In genomic region chr2:26011609-26011989, GRCh38 we compare ENCODE assay signal across 15 cellular contexts. TPM values are rescaled to one million over a fixed set of nuclear protein-coding genes. Genes with fewer than 3 reads are reported as not detected.
A peak's percentile ranks its signal among the peaks of the same experiment; 100 is the strongest.
DNase-seq lines count a peak whose midpoint lies in the region; ATAC-seq and TF ChIP-seq lines count a peak whose summit lies in the region.
"Had no signal": no experiment of that assay in that cellular context is flagged by ENCODE, and none has a peak within 500 bp of the region (broad histone marks: within the 10 kb centered on the region; RNA-seq: fewer than 3 reads in every experiment).

No MANE protein-coding gene starts in this region.

- TF ChIP-seq POLR2A in gastrocnemius medialis (IDR thresholded peaks at IDR 0.05): no peak

- H3K27me3 ChIP-seq in Caco-2 (replicated peaks; ENCODE audit: control insufficient read depth, insufficient read depth, low read length) (no peaks in the 10 kb centered on the region), left lung (no peaks in the 10 kb centered on the region), gastrocnemius medialis (no peaks in the 10 kb centered on the region)
- H3K27me3 ChIP-seq: tibial nerve had no signal

- H3K36me3 ChIP-seq in Caco-2 (ENCODE audit: control insufficient read depth, insufficient read depth, low read length): no peaks in the 10 kb centered on the region
- no peaks in the 10 kb centered on the region for H3K36me3 ChIP-seq in left lung
- H3K36me3 ChIP-seq in gastrocnemius medialis: no peaks in the 10 kb centered on the region
- H3K36me3 ChIP-seq: tibial nerve had no signal

- H3K4me3 ChIP-seq in Caco-2 (ENCODE audit: low read depth, low read length): peak overlapping the region; percentile 0; the same call in 1 of the 2 replicates
- H3K4me3 ChIP-seq in left lung: no peak overlapping the region
- no peak overlapping the region for H3K4me3 ChIP-seq in gastrocnemius medialis
- H3K4me3 ChIP-seq: tibial nerve had no signal

- no peaks in the 10 kb centered on the region for H3K9me3 ChIP-seq in Caco-2
- no peaks in the 10 kb centered on the region for H3K9me3 ChIP-seq in left lung
- no peaks in the 10 kb centered on the region for H3K9me3 ChIP-seq in gastrocnemius medialis
- H3K9me3 ChIP-seq: tibial nerve had no signal

- TF ChIP-seq CTCF in Caco-2 (IDR thresholded peaks at IDR 0.05; ENCODE audit: insufficient read depth in 1 of 2, low read depth in 1 of 2, low read length in 1 of 2, severe bottlenecking in 1 of 2, unreplicated experiment in 1 of 2) (no peak), VCaP (conservative IDR thresholded peaks at IDR 0.05) (no peak), left lung (IDR thresholded peaks at IDR 0.05) (no peak), gastrocnemius medialis (IDR thresholded peaks at IDR 0.05 in 4 of 5, conservative IDR thresholded peaks at IDR 0.05 in 1 of 5) (no peak)

- H3K27ac ChIP-seq in VCaP (peak overlapping the region; percentile 62), left lung (peak overlapping the region; percentile 17 to 74), gastrocnemius medialis (peak overlapping the region; percentile 48 to 80 (median 72))

- TSS peak; percentile 94 for BruUV-seq in Caco-2 (replicated peaks; lab: Mats Ljungman, UMichigan)

- H3K36me3 Mint-ChIP-seq in Caco-2 (ENCODE audit: insufficient read depth, unreplicated experiment): peaks cover 21% of the 10 kb centered on the region
- H3K36me3 Mint-ChIP-seq: activated naive CD4-positive, alpha-beta T cell treated with anti-CD3 and anti-CD28 coated beads, Interleukin-2, amount 50 U/mL, for 72 hours had no signal

- peaks cover 45% of the 10 kb centered on the region for H3K4me1 Mint-ChIP-seq in Caco-2 (ENCODE audit: low read depth, unreplicated experiment)
- H3K4me1 Mint-ChIP-seq in stimulated activated naive CD8-positive, alpha-beta T cell treated with anti-CD3 and anti-CD28 coated beads, Interleukin-15, amount 100 ng/mL, for 72 hours: no peaks in the 10 kb centered on the region
- H3K4me1 Mint-ChIP-seq: central memory CD8-positive, alpha-beta T cell had no signal

- peak overlapping the region; percentile 55 for H3K4me3 Mint-ChIP-seq in Caco-2 (ENCODE audit: unreplicated experiment)
- H3K4me3 Mint-ChIP-seq in stimulated activated naive CD8-positive, alpha-beta T cell treated with anti-CD3 and anti-CD28 coated beads, Interleukin-15, amount 100 ng/mL, for 72 hours: no peak overlapping the region
- H3K4me3 Mint-ChIP-seq: central memory CD8-positive, alpha-beta T cell; WTC11 had no signal

- POLR2A ChIA-PET in Caco-2 (lab: Charles Lee): interaction anchor here (0.6 to 2.0 kb wide), 9 partner anchors 11 to 283 kb away, joined by 3 to 44 read pairs (median 6); partner anchors contain the start of genes ASXL2 and RAB10

- intact Hi-C loops in Caco-2 (cut with micrococcal nuclease; ENCODE audit: unreplicated experiment): loop anchor here (10.0 kb wide), 1 partner anchor 137 kb away; the partner anchor contains the start of gene ASXL2
- intact Hi-C loops in left lung (cut with DNase I): no loop called here
- intact Hi-C loops in gastrocnemius medialis (cut with DNase I; ENCODE audit: low total_unique reads): no loop called here

- H3K4me1 ChIP-seq in Caco-2 (peaks cover 38% of the 10 kb centered on the region), left lung (peaks cover 0 to 69% of the 10 kb centered on the region in 2 donors), gastrocnemius medialis (peaks cover 23 to 27% of the 10 kb centered on the region in 2 donors)

- no peaks in the 10 kb centered on the region for H3K9me3 Mint-ChIP-seq in Caco-2 (ENCODE audit: unreplicated experiment)
- H3K9me3 Mint-ChIP-seq in stimulated activated naive CD8-positive, alpha-beta T cell treated with anti-CD3 and anti-CD28 coated beads, Interleukin-15, amount 100 ng/mL, for 72 hours: no peaks in the 10 kb centered on the region
- H3K9me3 Mint-ChIP-seq: activated naive CD4-positive, alpha-beta T cell treated with anti-CD3 and anti-CD28 coated beads, Interleukin-2, amount 50 U/mL, for 72 hours; central memory CD8-positive, alpha-beta T cell had no signal

- ATAC-seq in left lung (no peak), gastrocnemius medialis (no peak), left lobe of liver (no peak)
- ATAC-seq in stimulated activated naive CD8-positive, alpha-beta T cell treated with anti-CD3 and anti-CD28 coated beads, Interleukin-15, amount 100 ng/mL, for 72 hours: no peak
- ATAC-seq: activated naive CD4-positive, alpha-beta T cell treated with anti-CD3 and anti-CD28 coated beads, Interleukin-2, amount 50 U/mL, for 72 hours had no signal

- no peaks in the 10 kb centered on the region for H3K27me3 Mint-ChIP-seq in Caco-2 (ENCODE audit: insufficient read depth, unreplicated experiment)
- no peaks in the 10 kb centered on the region for H3K27me3 Mint-ChIP-seq in stimulated activated naive CD8-positive, alpha-beta T cell treated with anti-CD3 and anti-CD28 coated beads, Interleukin-15, amount 100 ng/mL, for 72 hours
- H3K27me3 Mint-ChIP-seq: central memory CD8-positive, alpha-beta T cell had no signal

- CTCF ChIA-PET in Caco-2 (lab: Charles Lee): interaction anchor here (1.5 to 1.9 kb wide), 4 partner anchors 11 to 22 kb away, joined by 8 to 27 read pairs (median 18); partner anchors contain the start of gene RAB10

- peak overlapping the region; percentile 91 for H3K27ac Mint-ChIP-seq in Caco-2 (ENCODE audit: unreplicated experiment)
- H3K27ac Mint-ChIP-seq in stimulated activated naive CD8-positive, alpha-beta T cell treated with anti-CD3 and anti-CD28 coated beads, Interleukin-15, amount 100 ng/mL, for 72 hours: no peak overlapping the region
- H3K27ac Mint-ChIP-seq: activated naive CD4-positive, alpha-beta T cell treated with anti-CD3 and anti-CD28 coated beads, Interleukin-2, amount 50 U/mL, for 72 hours had no signal

- in situ Hi-C loops in gastrocnemius medialis (cut with MboI; ENCODE audit: low sequenced_read_pairs in 4 of 4): no loop called here

- no peak for DNase-seq in Caco-2
- DNase-seq in left lung: no peak
- DNase-seq in gastrocnemius medialis: no peak
- DNase-seq in stimulated activated naive CD8-positive, alpha-beta T cell treated with anti-CD3 and anti-CD28 coated beads, Interleukin-15, amount 100 ng/mL, for 72 hours: no peak
- no peak for DNase-seq in middle frontal gyrus (ENCODE audit: extremely low spot score, low spot score)
- no peak for DNase-seq in mesenteric fat pad (ENCODE audit: low spot score)
- DNase-seq in left lobe of liver (ENCODE audit: low spot score): no peak
- DNase-seq: hippocampal formation; nucleus accumbens; stimulated activated CD4-positive, alpha-beta T cell treated with anti-CD3 and anti-CD28 coated beads, Interleukin-15, amount 100 ng/mL, for 24 hours had no signal

RNA-seq across cellular contexts. Expression of gene RAB10, which starts 22.3 kb away (rescaled TPM):
- total RNA-seq in Caco-2 (2022): 203 and 213 TPM in 2 replicates
- 100 to 1,000 TPM; 114 to 175 TPM for total RNA-seq in left lung
- 100 to 1,000 TPM; 138 to 234 (median 168) TPM for total RNA-seq in gastrocnemius medialis
- total RNA-seq in mesenteric fat pad: 118 TPM
- total RNA-seq in left lobe of liver: 49.6 TPM

RNA-seq across cellular contexts. Expression of gene KIF3C, which starts 29.3 kb away (rescaled TPM):
- total RNA-seq in Caco-2 (2022) (7.1 and 9.2 TPM in 2 replicates), left lung (10 to 100 TPM in 1 of 2 donors, 1 to 10 TPM in 1; 5.4 to 10.3 TPM), gastrocnemius medialis (1 to 10 TPM; 1.1 to 4.4 (median 2.1) TPM), mesenteric fat pad (7.4 TPM), left lobe of liver (0.86 TPM)
